In genomic region chr15:51163843-51164242, GRCh38 we compare ENCODE assay signal across 18 cellular contexts.
DNase-seq lines count a peak whose midpoint lies in the region; ATAC-seq and TF ChIP-seq lines count a peak whose summit lies in the region.
"Had no signal": no experiment of that assay in that cellular context is flagged by ENCODE, and none has a peak within 500 bp of the region (broad histone marks: within the 10 kb centered on the region; RNA-seq: fewer than 3 reads in every experiment).

No MANE protein-coding gene starts in this region.

- no peaks in the 10 kb centered on the region for H3K36me3 ChIP-seq in H7 (replicated peaks; ENCODE audit: control insufficient read depth, insufficient read depth, low read length)
- no peaks in the 10 kb centered on the region for H3K36me3 ChIP-seq in PC-3 (ENCODE audit: low read depth, low read length)
- no peaks in the 10 kb centered on the region for H3K36me3 ChIP-seq in neural progenitor cell
- H3K36me3 ChIP-seq: heart right ventricle, MG63 had no signal

- H3K4me2 ChIP-seq in PC-3 (ENCODE audit: low read length) (peak overlapping the region; percentile 83), neural progenitor cell (peak overlapping the region; percentile 24)

- BruUV-seq in PC-3 (replicated peaks; lab: Mats Ljungman, UMichigan) = no TSS peak

- no peak overlapping the region for H3K27ac ChIP-seq in PC-3 (ENCODE audit: low read length)
- H3K27ac ChIP-seq in neural progenitor cell = no peak overlapping the region

- no peak overlapping the region for H3K4me3 ChIP-seq in AG09309 (ENCODE audit: control insufficient read depth, low read depth, low read length)
- H3K4me3 ChIP-seq in H7 (ENCODE audit: insufficient read depth, low read depth, low read length) = no peak overlapping the region
- no peak overlapping the region for H3K4me3 ChIP-seq in PC-3 (ENCODE audit: low read length)
- H3K4me3 ChIP-seq in neural progenitor cell = no peak overlapping the region

- DNase-seq in AG09309 (ENCODE audit: low read depth) = no peak
- peak; percentile 45 for DNase-seq in H7
- no peak for DNase-seq in PC-3
- DNase-seq in neural progenitor cell (ENCODE audit: low spot score) = no peak
- no peak for DNase-seq in activated T-cell treated with anti-CD3 and anti-CD28 coated beads, Interleukin-2, amount 50 U/mL, for 1 hour
- no peak for DNase-seq in activated naive CD4-positive, alpha-beta T cell (lab: John Stamatoyannopoulos, UW)
- DNase-seq in DMS79 treated with DMSO at 0.1 percent for 48 hours (lab: John Stamatoyannopoulos, UW) = no peak
- DNase-seq: activated CD4-positive, alpha-beta T cell treated with anti-CD3 and anti-CD28 coated beads for 1 hour; activated CD8-positive, alpha-beta memory T cell treated with anti-CD3 and anti-CD28 coated beads, Interleukin-2, amount 50 U/mL, for 4 hours; activated naive CD4-positive, alpha-beta T cell treated with anti-CD3 and anti-CD28 coated beads, Interleukin-2, amount 10 ng/mL, durations not matched to agents 7 days and 5 days; heart right ventricle; kidney; NK-92 treated with Interleukin-12 subunit alpha and Interleukin-12 subunit beta, amount 100 ng/mL, for 24 hours; SHP77 treated with DMSO at 0.1 percent for 48 hours had no signal

- no peaks in the 10 kb centered on the region for H3K36me3 Mint-ChIP-seq in neural progenitor cell
- H3K36me3 Mint-ChIP-seq: activated naive CD4-positive, alpha-beta T cell treated with anti-CD3 and anti-CD28 coated beads, Interleukin-2, amount 10 ng/mL, durations not matched to agents 7 days and 5 days; brain; mesothelial cell of epicardium had no signal

- H3K79me2 ChIP-seq in PC-3 (ENCODE audit: low read length) (no peaks in the 10 kb centered on the region), neural progenitor cell (ENCODE audit: low read depth) (no peaks in the 10 kb centered on the region)

- H3K4me3 Mint-ChIP-seq in neural progenitor cell = no peak overlapping the region
- H3K4me3 Mint-ChIP-seq: activated naive CD4-positive, alpha-beta T cell treated with anti-CD3 and anti-CD28 coated beads, Interleukin-2, amount 10 ng/mL, durations not matched to agents 7 days and 5 days; mesothelial cell of epicardium had no signal

- H2AFZ ChIP-seq in PC-3 (ENCODE audit: low read length) (no peak overlapping the region), neural progenitor cell (replicated peaks) (no peak overlapping the region)

- H3F3A ChIP-seq in PC-3 (ENCODE audit: low read length, unreplicated experiment) (no peaks in the 10 kb centered on the region), neural progenitor cell (ENCODE audit: low read depth) (peaks cover 7% of the 10 kb centered on the region)

- H3K27ac Mint-ChIP-seq in neural progenitor cell = no peak overlapping the region
- H3K27ac Mint-ChIP-seq: activated naive CD4-positive, alpha-beta T cell treated with anti-CD3 and anti-CD28 coated beads, Interleukin-2, amount 10 ng/mL, durations not matched to agents 7 days and 5 days; mesothelial cell of epicardium had no signal

- peaks cover 6% of the 10 kb centered on the region for H3K4me1 ChIP-seq in PC-3 (ENCODE audit: insufficient read depth, low read length)
- peaks cover 8% of the 10 kb centered on the region for H3K4me1 ChIP-seq in neural progenitor cell

- no peak overlapping the region for H3K9ac ChIP-seq in PC-3 (ENCODE audit: low read length)
- no peak overlapping the region for H3K9ac ChIP-seq in neural progenitor cell

- H3K27me3 ChIP-seq in H7 (ENCODE audit: control insufficient read depth, insufficient read depth, low read length) = no peaks in the 10 kb centered on the region
- H3K27me3 ChIP-seq in PC-3 (ENCODE audit: low read length) = no peaks in the 10 kb centered on the region
- no peaks in the 10 kb centered on the region for H3K27me3 ChIP-seq in neural progenitor cell
- H3K27me3 ChIP-seq: heart right ventricle, MG63 had no signal

- CTCF ChIA-PET in PC-3 (lab: Charles Lee) = interaction anchor here (1.2 to 1.4 kb wide), 4 partner anchors 25 to 238 kb away, joined by 8 to 51 read pairs (median 8); no protein-coding TSS in a partner anchor

- H3K9me3 ChIP-seq in PC-3 (ENCODE audit: low read length) = no peaks in the 10 kb centered on the region
- no peaks in the 10 kb centered on the region for H3K9me3 ChIP-seq in neural progenitor cell (ENCODE audit: low read depth)
- H3K9me3 ChIP-seq: heart right ventricle, MG63 had no signal

- H4K20me1 ChIP-seq in PC-3 (ENCODE audit: low read length) = no peaks in the 10 kb centered on the region
- no peaks in the 10 kb centered on the region for H4K20me1 ChIP-seq in neural progenitor cell (ENCODE audit: low read depth)

- POLR2A ChIA-PET in PC-3 (lab: Charles Lee; ENCODE audit: unreplicated experiment) = no interaction called here

- no peaks in the 10 kb centered on the region for H3K9me3 Mint-ChIP-seq in neural progenitor cell
- H3K9me3 Mint-ChIP-seq: activated naive CD4-positive, alpha-beta T cell treated with anti-CD3 and anti-CD28 coated beads, Interleukin-2, amount 10 ng/mL, durations not matched to agents 7 days and 5 days had no signal

- no peaks in the 10 kb centered on the region for H3K9me2 ChIP-seq in PC-3 (replicated peaks; ENCODE audit: low read length)

- H3K27me3 Mint-ChIP-seq in neural progenitor cell (ENCODE audit: insufficient read depth, low read depth) = no peaks in the 10 kb centered on the region

- ATAC-seq in PC-3 = no peak
- no peak for ATAC-seq in HG03469 (IDR thresholded peaks at IDR 0.05; ENCODE audit: unreplicated experiment)

- TF ChIP-seq CTCF in AG09309 (IDR thresholded peaks at IDR 0.05; ENCODE audit: control insufficient read depth, insufficient read depth, low read depth, low read length, missing control alignments) (peak; percentile 8), PC-3 (conservative IDR thresholded peaks at IDR 0.05; ENCODE audit: low read depth, low read length) (no peak), neural progenitor cell (IDR thresholded peaks at IDR 0.05) (peak; percentile 17)

- peaks cover 11% of the 10 kb centered on the region for H3K4me1 Mint-ChIP-seq in neural progenitor cell
- H3K4me1 Mint-ChIP-seq: activated naive CD4-positive, alpha-beta T cell treated with anti-CD3 and anti-CD28 coated beads, Interleukin-2, amount 10 ng/mL, durations not matched to agents 7 days and 5 days had no signal

- intact Hi-C loops in PC-3 (cut with micrococcal nuclease) = loop anchor here (1.0 to 5.0 kb wide), 5 partner anchors 28 to 333 kb away; no protein-coding TSS in a partner anchor
